Comparison of ENCODE assay signal across 13 cellular contexts in genomic region chr17:58300336-58300735, GRCh38. TPM values are rescaled to one million over a fixed set of nuclear protein-coding genes. Genes with fewer than 3 reads are reported as not detected.
"Had no signal": no experiment of that assay in that cellular context is flagged by ENCODE, and none has a peak within 500 bp of the region (broad histone marks: within the 10 kb centered on the region; RNA-seq: fewer than 3 reads in every experiment).

No MANE protein-coding gene starts in this region.

- H3K9me3 ChIP-seq: ascending aorta, neutrophil, tibial artery had no signal

- H3K36me3 Mint-ChIP-seq: mesothelial cell of epicardium; stimulated activated effector memory CD8-positive, alpha-beta T cell treated with anti-CD3 and anti-CD28 coated beads, Interleukin-12 subunit alpha, Interleukin-12 subunit beta, amount 100 ng/mL, for 72 hours had no signal

- H3K4me3 ChIP-seq: ascending aorta, tibial artery had no signal

- H3K27me3 ChIP-seq: ascending aorta, neutrophil, tibial artery had no signal

- H3K4me1 Mint-ChIP-seq: mesothelial cell of epicardium; stimulated activated effector memory CD8-positive, alpha-beta T cell treated with anti-CD3 and anti-CD28 coated beads, Interleukin-12 subunit alpha, Interleukin-12 subunit beta, amount 100 ng/mL, for 72 hours had no signal

- H3K4me1 ChIP-seq: ascending aorta, tibial artery had no signal

- DNase-seq: activated CD4-positive, alpha-beta T cell treated with anti-CD3 and anti-CD28 coated beads for 4 hours; activated T-cell treated with anti-CD3 and anti-CD28 coated beads, Interleukin-2, amount 50 U/mL, for 48 hours; small intestine; T1000 had no signal

- H3K4me3 Mint-ChIP-seq: mesothelial cell of epicardium; stimulated activated effector memory CD8-positive, alpha-beta T cell treated with anti-CD3 and anti-CD28 coated beads, Interleukin-12 subunit alpha, Interleukin-12 subunit beta, amount 100 ng/mL, for 72 hours had no signal

- H3K27ac Mint-ChIP-seq: mesothelial cell of epicardium; stimulated activated effector memory CD8-positive, alpha-beta T cell treated with anti-CD3 and anti-CD28 coated beads, Interleukin-12 subunit alpha, Interleukin-12 subunit beta, amount 100 ng/mL, for 72 hours had no signal

- H3K27ac ChIP-seq: ascending aorta, neutrophil, tibial artery, VCaP had no signal

- H3K36me3 ChIP-seq: neutrophil had no signal

- H3K9me3 Mint-ChIP-seq: stimulated activated effector memory CD8-positive, alpha-beta T cell treated with anti-CD3 and anti-CD28 coated beads, Interleukin-12 subunit alpha, Interleukin-12 subunit beta, amount 100 ng/mL, for 72 hours had no signal

- ATAC-seq: esophagus mucosa; stimulated activated effector memory CD8-positive, alpha-beta T cell treated with anti-CD3 and anti-CD28 coated beads, Interleukin-12 subunit alpha, Interleukin-12 subunit beta, amount 100 ng/mL, for 72 hours had no signal

RNA-seq across cellular contexts. Expression of gene MPO, which starts 19.6 kb away (rescaled TPM):
- total RNA-seq: bronchial epithelial cell, esophagus mucosa, fibroblast of villous mesenchyme, mesothelial cell of epicardium had no signal
